Comparison of ENCODE assay signal across 8 cellular contexts in genomic region chr4:82284858-82285805, GRCh38.
DNase-seq lines count a peak whose midpoint lies in the region; ATAC-seq and TF ChIP-seq lines count a peak whose summit lies in the region.

No MANE protein-coding gene starts in this region.

- TF ChIP-seq CTCF in spleen (IDR thresholded peaks at IDR 0.05 in 8 of 11, conservative IDR thresholded peaks at IDR 0.05 in 3 of 11): peak; percentile 72 to 99 (median 94)

- intact Hi-C loops in spleen (cut with DNase I; ENCODE audit: low total_unique reads): no loop called here

- no peaks in the 10 kb centered on the region for H3K9me3 ChIP-seq in spleen

- no peaks in the 10 kb centered on the region for H3K36me3 ChIP-seq in spleen

- no peaks in the 10 kb centered on the region for H3K27me3 ChIP-seq in spleen (replicated peaks in 1 of 7)

- H3K27ac ChIP-seq in spleen: peak overlapping the region in 7 of 8 donors; percentile 61 to 85 (median 79)

- peaks cover 2 to 19% (median 9%) of the 10 kb centered on the region in 6 donors for H3K4me1 ChIP-seq in spleen

- H3K27ac Mint-ChIP-seq in central memory CD8-positive, alpha-beta T cell (ENCODE audit: low read depth): peak overlapping the region; percentile 1

- H3K27me3 Mint-ChIP-seq in central memory CD8-positive, alpha-beta T cell: peaks cover 7% of the 10 kb centered on the region

- no peak for TF ChIP-seq POLR2A in spleen (IDR thresholded peaks at IDR 0.05)

- DNase-seq in AG08395 (ENCODE audit: low spot score): peak; percentile 98
- peak; percentile 96 for DNase-seq in NCI-H345 (lab: John Stamatoyannopoulos, UW)
- peak; percentile 95 to 100 (median 99) for DNase-seq in activated CD4-positive, CD25-positive, alpha-beta regulatory T cell (lab: John Stamatoyannopoulos, UW)
- DNase-seq in central memory CD8-positive, alpha-beta T cell (ENCODE audit: low spot score in 2 of 2): peak; percentile 99 to 100
- peak; percentile 100 for DNase-seq in iris pigment epithelial cell (ENCODE audit: low read depth)
- peak; percentile 100 for DNase-seq in spleen

- no peaks in the 10 kb centered on the region for H3K9me3 Mint-ChIP-seq in central memory CD8-positive, alpha-beta T cell

- ATAC-seq in GM18909 (IDR thresholded peaks at IDR 0.05; ENCODE audit: poor library complexity, unreplicated experiment) (peak; percentile 100), HG03280 (IDR thresholded peaks at IDR 0.05; ENCODE audit: unreplicated experiment) (peak; percentile 100)
- ATAC-seq in central memory CD8-positive, alpha-beta T cell (replicated peaks; ENCODE audit: extremely low read depth, poor library complexity, severe bottlenecking): peak; percentile 98

- H3K4me1 Mint-ChIP-seq in central memory CD8-positive, alpha-beta T cell: peaks cover 14% of the 10 kb centered on the region

- 3 to 10% (median 3%) methylated on average over 26 to 61 of the region's 61 CpGs for WGBS in spleen, 5 donors

- H3K36me3 Mint-ChIP-seq in central memory CD8-positive, alpha-beta T cell (ENCODE audit: insufficient read depth): peaks cover 2% of the 10 kb centered on the region

- H3K4me3 ChIP-seq in spleen: peak overlapping the region; percentile 12 to 67 (median 34)

- peak overlapping the region; percentile 72 for H3K4me3 Mint-ChIP-seq in central memory CD8-positive, alpha-beta T cell

Comparison
In these comparisons a context has a peak if more than half of its experiments do, and no peak if none do; other contexts are left out.
1. Peak in every context shown above with its lines: DNase-seq, ATAC-seq, H3K4me3 ChIP-seq and H3K27ac ChIP-seq.